ENCODE assay signal across 11 cellular contexts in genomic region chr13:59112375-59112774, GRCh38.
DNase-seq lines count a peak whose midpoint lies in the region; ATAC-seq lines count a peak whose summit lies in the region.
"Had no signal": no experiment of that assay in that cellular context is flagged by ENCODE, and none has a peak within 500 bp of the region (broad histone marks: within the 10 kb centered on the region; RNA-seq: fewer than 3 reads in every experiment).

No MANE protein-coding gene starts in this region.

- intact Hi-C loops in Right ventricle myocardium inferior (cut with DNase I) = no loop called here
- intact Hi-C loops in cardiac septum (cut with DNase I) = no loop called here

- no peak overlapping the region for H3K27ac Mint-ChIP-seq in activated T-cell treated with anti-CD3 and anti-CD28 coated beads, Interleukin-2, amount 50 U/mL, for 72 hours
- H3K27ac Mint-ChIP-seq: naive B cell had no signal

- no peaks in the 10 kb centered on the region for H3K4me1 Mint-ChIP-seq in activated T-cell treated with anti-CD3 and anti-CD28 coated beads, Interleukin-2, amount 50 U/mL, for 72 hours (ENCODE audit: low read depth)
- H3K4me1 Mint-ChIP-seq: naive B cell had no signal

- DNase-seq in Right ventricle myocardium inferior (ENCODE audit: missing footprints) (no peak), cardiac septum (ENCODE audit: low spot score) (no peak), anterior cingulate cortex (lab: John Stamatoyannopoulos, UW) (peak in 31 of 58 donors; percentile 1 to 71 (median 13)), iPS-NIHi7 (ENCODE audit: extremely low spot score) (peak; percentile 24), NCI-H2081 (lab: John Stamatoyannopoulos, UW) (no peak), germinal center (ENCODE audit: low spot score) (no peak)
- no peak for DNase-seq in activated T-cell treated with anti-CD3 and anti-CD28 coated beads, Interleukin-2, amount 50 U/mL, for 72 hours
- DNase-seq: activated gamma-delta T cell, naive B cell, NCI-H2171 had no signal

- no peaks in the 10 kb centered on the region for H3K27me3 Mint-ChIP-seq in activated T-cell treated with anti-CD3 and anti-CD28 coated beads, Interleukin-2, amount 50 U/mL, for 72 hours (ENCODE audit: low read depth)
- H3K27me3 Mint-ChIP-seq: naive B cell had no signal

- H3K36me3 Mint-ChIP-seq in activated T-cell treated with anti-CD3 and anti-CD28 coated beads, Interleukin-2, amount 50 U/mL, for 72 hours (ENCODE audit: insufficient read depth in 2 of 2) = no peaks in the 10 kb centered on the region
- H3K36me3 Mint-ChIP-seq: naive B cell had no signal

- peaks cover 2% of the 10 kb centered on the region in 2 donors for H3K9me3 Mint-ChIP-seq in activated T-cell treated with anti-CD3 and anti-CD28 coated beads, Interleukin-2, amount 50 U/mL, for 72 hours

- ATAC-seq in Right ventricle myocardium inferior = peak; percentile 63
- no peak for ATAC-seq in activated T-cell treated with anti-CD3 and anti-CD28 coated beads, Interleukin-2, amount 50 U/mL, for 72 hours (replicated peaks in 1 of 2)
- ATAC-seq in HG03520 (IDR thresholded peaks at IDR 0.05; ENCODE audit: unreplicated experiment) = no peak

- no peak overlapping the region for H3K4me3 Mint-ChIP-seq in activated T-cell treated with anti-CD3 and anti-CD28 coated beads, Interleukin-2, amount 50 U/mL, for 72 hours
- H3K4me3 Mint-ChIP-seq: naive B cell had no signal

Comparison
In these comparisons a context has a peak if more than half of its experiments do, and no peak if none do; other contexts are left out.
1. DNase-seq: peak in anterior cingulate cortex (31 of 58) and iPS-NIHi7 (single experiment); none in Right ventricle myocardium inferior (single experiment), cardiac septum (single experiment), activated T-cell treated with anti-CD3 and anti-CD28 coated beads, Interleukin-2, amount 50 U/mL, for 72 hours (0 of 2), NCI-H2081 (0 of 2) and germinal center (single experiment).